In the genomic region with DNA sequence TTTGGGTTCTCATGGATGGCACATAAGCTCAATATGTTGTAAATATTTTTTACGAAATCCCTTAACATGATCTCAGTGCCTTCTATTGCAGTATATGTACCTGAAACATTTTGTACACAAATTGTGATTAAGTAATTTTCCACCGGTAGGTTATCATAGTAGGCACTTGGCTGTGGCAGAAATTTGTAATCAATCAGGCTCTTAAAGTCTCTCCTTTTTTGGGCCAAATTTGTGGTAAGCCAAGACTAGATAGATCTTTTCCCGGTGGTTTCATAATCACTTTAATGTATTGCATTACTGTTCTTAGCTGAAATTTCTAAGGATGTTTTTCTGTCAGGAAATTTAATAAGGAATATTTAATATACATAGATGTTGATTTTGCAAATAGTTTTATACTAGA, we compare ENCODE assay signal across 1 cellular context.
A peak's percentile ranks its signal among the peaks of the same experiment; 100 is the strongest.
TF ChIP-seq lines count a peak whose summit lies in the region.

No MANE protein-coding gene starts in this region.

TF ChIP-seq in HepG2, 621 proteins besides CTCF, POLR2A, EP300 and RAD21:
- TF ChIP-seq CC2D1A (CRISPR knock-in tag; IDR thresholded peaks at IDR 0.05) (0 out of 2 replicates have a peak, but pooled peaks have one; percentile 31), NFE2L1 (CRISPR knock-in tag; IDR thresholded peaks at IDR 0.05; ENCODE audit: borderline replicate concordance) (no peak), USF2 (IDR thresholded peaks at IDR 0.05; ENCODE audit: low read depth, low read length) (no peak), USF2 (CRISPR knock-in tag; IDR thresholded peaks at IDR 0.05; ENCODE audit: borderline replicate concordance) (no peak)
